ENCODE assay signal across 1 cellular context in the genomic region with DNA sequence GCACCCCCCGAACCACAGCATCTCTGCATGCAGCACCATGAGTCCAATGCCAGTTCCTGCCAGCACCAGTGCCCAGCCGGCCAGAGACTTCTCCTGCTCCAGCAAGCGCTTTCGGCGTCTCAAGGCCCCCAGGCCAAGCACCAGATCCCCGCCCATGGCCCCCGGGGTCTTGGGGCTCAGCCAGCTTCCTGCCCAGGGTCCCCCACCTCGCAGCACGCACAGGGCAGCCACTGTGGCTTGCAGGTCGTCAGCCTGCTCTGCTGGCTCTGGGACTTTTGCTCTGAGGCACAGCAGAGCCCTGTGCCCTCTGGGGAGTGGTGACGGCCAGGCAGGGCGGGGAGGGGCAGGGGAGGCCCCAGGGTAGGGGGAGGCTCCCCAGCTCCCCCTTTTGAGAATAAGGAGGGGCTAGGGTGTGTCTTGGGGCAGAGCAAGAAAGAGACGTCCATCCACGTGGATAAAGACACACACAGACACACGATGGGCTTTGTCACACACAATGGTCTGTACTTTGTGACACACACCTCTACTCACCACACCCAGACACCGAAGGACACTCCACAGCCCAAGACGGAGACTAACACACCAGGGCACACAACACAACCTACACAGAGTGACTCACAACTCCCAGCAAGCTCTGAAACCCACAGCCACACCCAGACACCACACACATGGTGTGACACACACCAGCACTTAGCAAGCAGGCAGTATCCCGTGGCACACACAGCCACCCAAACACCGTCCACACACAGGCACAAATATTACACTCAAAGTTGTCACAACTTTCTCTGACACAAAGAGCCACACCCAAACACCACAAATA.
TF ChIP-seq lines count a peak whose summit lies in the region.

A gene (minus strand): TSS at position 268 of the 820 bp plus-strand sequence. CDS start 112 bp downstream, at position 156.

TF ChIP-seq in GM12878, 131 proteins besides CTCF, POLR2A, EP300 and RAD21 (continued from another document):
- TF ChIP-seq, protein P1, sequence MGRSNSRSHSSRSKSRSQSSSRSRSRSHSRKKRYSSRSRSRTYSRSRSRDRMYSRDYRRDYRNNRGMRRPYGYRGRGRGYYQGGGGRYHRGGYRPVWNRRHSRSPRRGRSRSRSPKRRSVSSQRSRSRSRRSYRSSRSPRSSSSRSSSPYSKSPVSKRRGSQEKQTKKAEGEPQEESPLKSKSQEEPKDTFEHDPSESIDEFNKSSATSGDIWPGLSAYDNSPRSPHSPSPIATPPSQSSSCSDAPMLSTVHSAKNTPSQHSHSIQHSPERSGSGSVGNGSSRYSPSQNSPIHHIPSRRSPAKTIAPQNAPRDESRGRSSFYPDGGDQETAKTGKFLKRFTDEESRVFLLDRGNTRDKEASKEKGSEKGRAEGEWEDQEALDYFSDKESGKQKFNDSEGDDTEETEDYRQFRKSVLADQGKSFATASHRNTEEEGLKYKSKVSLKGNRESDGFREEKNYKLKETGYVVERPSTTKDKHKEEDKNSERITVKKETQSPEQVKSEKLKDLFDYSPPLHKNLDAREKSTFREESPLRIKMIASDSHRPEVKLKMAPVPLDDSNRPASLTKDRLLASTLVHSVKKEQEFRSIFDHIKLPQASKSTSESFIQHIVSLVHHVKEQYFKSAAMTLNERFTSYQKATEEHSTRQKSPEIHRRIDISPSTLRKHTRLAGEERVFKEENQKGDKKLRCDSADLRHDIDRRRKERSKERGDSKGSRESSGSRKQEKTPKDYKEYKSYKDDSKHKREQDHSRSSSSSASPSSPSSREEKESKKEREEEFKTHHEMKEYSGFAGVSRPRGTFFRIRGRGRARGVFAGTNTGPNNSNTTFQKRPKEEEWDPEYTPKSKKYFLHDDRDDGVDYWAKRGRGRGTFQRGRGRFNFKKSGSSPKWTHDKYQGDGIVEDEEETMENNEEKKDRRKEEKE (IDR thresholded peaks at IDR 0.05) = no peak
- TF ChIP-seq, protein P2, sequence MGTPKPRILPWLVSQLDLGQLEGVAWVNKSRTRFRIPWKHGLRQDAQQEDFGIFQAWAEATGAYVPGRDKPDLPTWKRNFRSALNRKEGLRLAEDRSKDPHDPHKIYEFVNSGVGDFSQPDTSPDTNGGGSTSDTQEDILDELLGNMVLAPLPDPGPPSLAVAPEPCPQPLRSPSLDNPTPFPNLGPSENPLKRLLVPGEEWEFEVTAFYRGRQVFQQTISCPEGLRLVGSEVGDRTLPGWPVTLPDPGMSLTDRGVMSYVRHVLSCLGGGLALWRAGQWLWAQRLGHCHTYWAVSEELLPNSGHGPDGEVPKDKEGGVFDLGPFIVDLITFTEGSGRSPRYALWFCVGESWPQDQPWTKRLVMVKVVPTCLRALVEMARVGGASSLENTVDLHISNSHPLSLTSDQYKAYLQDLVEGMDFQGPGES (IDR thresholded peaks at IDR 0.05) = no peak
- peak; percentile 26; the same call in 1 of the 2 replicates for TF ChIP-seq RB1 (IDR thresholded peaks at IDR 0.05; ENCODE audit: borderline replicate concordance)
- TF ChIP-seq CBFB (IDR thresholded peaks at IDR 0.05; ENCODE audit: low read depth) = peak; percentile 59; the same call in 1 of the 2 replicates
- TF ChIP-seq, protein P3, sequence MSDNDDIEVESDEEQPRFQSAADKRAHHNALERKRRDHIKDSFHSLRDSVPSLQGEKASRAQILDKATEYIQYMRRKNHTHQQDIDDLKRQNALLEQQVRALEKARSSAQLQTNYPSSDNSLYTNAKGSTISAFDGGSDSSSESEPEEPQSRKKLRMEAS (IDR thresholded peaks at IDR 0.05; ENCODE audit: low read depth, low read length) = peak; percentile 69; the same call in 1 of the 2 replicates
- no peak for TF ChIP-seq SMC3 (IDR thresholded peaks at IDR 0.05; ENCODE audit: borderline replicate concordance, low read length)
- TF ChIP-seq ZNF217 (IDR thresholded peaks at IDR 0.05) = 0 out of 2 replicates have a peak, but pooled peaks have one; percentile 38
- TF ChIP-seq ETV6 (conservative IDR thresholded peaks at IDR 0.05 in 1 of 2, IDR thresholded peaks at IDR 0.05 in 1 of 2; ENCODE audit: borderline replicate concordance in 1 of 2, low read depth in 1 of 2) = 0 out of 4 replicates have a peak, but pooled peaks of 1 of the 2 experiments have one; percentile 12
- TF ChIP-seq NR2F1 (conservative IDR thresholded peaks at IDR 0.05) = peak; percentile 69
